Comparison of ENCODE assay signal across 16 cellular contexts in genomic region chrY:17339028-17339427, GRCh38.
"Had no signal": no experiment of that assay in that cellular context is flagged by ENCODE, and none has a peak within 500 bp of the region (broad histone marks: within the 10 kb centered on the region; RNA-seq: fewer than 3 reads in every experiment).

No MANE protein-coding gene starts in this region.

- H3K27ac ChIP-seq: ascending aorta, esophagus squamous epithelium, left lung, tibial artery had no signal

- DNase-seq: activated CD4-positive, alpha-beta T cell treated with anti-CD3 and anti-CD28 coated beads, Interleukin-2, amount 50 U/mL, for 1 hour; activated gamma-delta T cell; cerebellar nuclear complex; cortex of kidney; esophagus squamous epithelium; hippocampal formation; kidney; left lung; midbrain; nucleus accumbens; posterior cingulate gyrus; stimulated activated CD4-positive, alpha-beta T cell treated with anti-CD3 and anti-CD28 coated beads, Interleukin-12 subunit alpha, Interleukin-12 subunit beta, amount 100 ng/mL, for 4 hours; stimulated activated CD4-positive, alpha-beta T cell treated with anti-CD3 and anti-CD28 coated beads, Interleukin-2, amount 100 ng/mL, for 24 hours; stimulated activated naive CD4-positive, alpha-beta T cell treated with Interleukin-2 at 50 U/mL for 16 hours; tibial artery had no signal
